ENCODE assay signal across 8 cellular contexts in genomic region chr12:1660304-1661187, GRCh38. TPM values are rescaled to one million over a fixed set of nuclear protein-coding genes. Genes with fewer than 3 reads are reported as not detected.
A peak's percentile ranks its signal among the peaks of the same experiment; 100 is the strongest.
DNase-seq lines count a peak whose midpoint lies in the region; ATAC-seq, FAIRE-seq and TF ChIP-seq lines count a peak whose summit lies in the region.

No MANE protein-coding gene starts in this region.

- peak overlapping the region; percentile 56; the same call in 1 of the 2 replicates for H2BK12ac ChIP-seq in H1 (ENCODE audit: low read depth, low read length)

- H4K8ac ChIP-seq in H1 (ENCODE audit: extremely low read depth, insufficient read depth, low read length) = no peak overlapping the region

- H3K27ac ChIP-seq in H1 (ENCODE audit: low read depth, low read length) (no peak overlapping the region), transverse colon (peak overlapping the region; percentile 82 to 92 (median 84))

- TF ChIP-seq RAD21 in H1 (IDR thresholded peaks at IDR 0.05 in 1 of 2, conservative IDR thresholded peaks at IDR 0.05 in 1 of 2; ENCODE audit: low read depth in 2 of 2, low read length in 2 of 2) = no peak

- no peaks in the 10 kb centered on the region for H3K9me3 Mint-ChIP-seq in natural killer cell treated with Interleukin-12 subunit alpha and Interleukin-12 subunit beta and Interleukin-15 and Interleukin-18, amount 100 ng/mL, for 72 hours

- H3K9ac ChIP-seq in H1 (replicated peaks in 1 of 4; ENCODE audit: extremely low read depth in 1 of 4, low read depth in 3 of 4, low read length in 3 of 4) = no peak overlapping the region

- H3K4me2 ChIP-seq in H1 (ENCODE audit: insufficient read depth in 1 of 2, low read depth in 2 of 2, low read length in 2 of 2) = peak overlapping the region; percentile 39 to 53

- in situ Hi-C loops in transverse colon (cut with MboI; ENCODE audit: low pct_ligation_motif_present in 1 of 4, low pct_unique_long_range_greater_than_20kb in 1 of 4, low sequenced_read_pairs in 3 of 4) = loop anchor here in 1 of 4 donors (10.0 kb wide), 1 partner anchor 274 kb away; no protein-coding TSS in a partner anchor

- H3K27me3 Mint-ChIP-seq in natural killer cell treated with Interleukin-12 subunit alpha and Interleukin-12 subunit beta and Interleukin-15 and Interleukin-18, amount 100 ng/mL, for 72 hours = no peaks in the 10 kb centered on the region

- H4K20me1 ChIP-seq in H1 (replicated peaks in 1 of 2; ENCODE audit: control insufficient read depth in 1 of 2, insufficient read depth in 2 of 2, low read length in 2 of 2) = no peaks in the 10 kb centered on the region

- TF ChIP-seq CTCF in H1 (IDR thresholded peaks at IDR 0.05; ENCODE audit: control extremely low read depth in 1 of 3, insufficient read depth in 1 of 3, low read depth in 1 of 3, low read length in 3 of 3) = no peak
- TF ChIP-seq CTCF in transverse colon (IDR thresholded peaks at IDR 0.05) = no peak

- H3K36me3 ChIP-seq in H1 (ENCODE audit: control insufficient read depth in 2 of 4, insufficient read depth in 4 of 4, low read length in 3 of 4) (no peaks in the 10 kb centered on the region), transverse colon (no peaks in the 10 kb centered on the region)

- H3K14ac ChIP-seq in H1 (ENCODE audit: insufficient read length) = no peak overlapping the region

- intact Hi-C loops in transverse colon (cut with DNase I; ENCODE audit: low total_unique reads) = no loop called here

- no peaks in the 10 kb centered on the region for H3K79me2 ChIP-seq in H1 (ENCODE audit: control insufficient read depth in 1 of 2, insufficient read depth in 2 of 2, low read length in 2 of 2)

- CTCF ChIA-PET in H1 (lab: Charles Lee; ENCODE audit: partially characterized antibody) = interaction anchor here (0.9 to 18.8 kb wide), 9 partner anchors 9 to 297 kb away, joined by 3 to 265 read pairs (median 9); no protein-coding TSS in a partner anchor

- no peaks in the 10 kb centered on the region; a peak in 1 of 4 replicates for H3K9me3 ChIP-seq in H1 (ENCODE audit: insufficient read depth in 2 of 2, low read depth in 1 of 2, low read length in 1 of 2)
- H3K9me3 ChIP-seq in transverse colon = no peaks in the 10 kb centered on the region

- no peak overlapping the region for H3K56ac ChIP-seq in H1 (replicated peaks; ENCODE audit: insufficient read length, low read depth, low read length)

- TF ChIP-seq EP300 in H1 (IDR thresholded peaks at IDR 0.05; ENCODE audit: borderline replicate concordance in 1 of 2, low read depth in 2 of 2, low read length in 2 of 2) (no peak), transverse colon (IDR thresholded peaks at IDR 0.05; ENCODE audit: low read depth) (no peak)

- peak; percentile 28 for DNase-seq in COLO668 (lab: John Stamatoyannopoulos, UW; ENCODE audit: unreplicated experiment)
- DNase-seq in activated CD4-positive, alpha-beta T cell treated with anti-CD3 and anti-CD28 coated beads for 4 hours = peak; percentile 66 to 73
- DNase-seq in H1 (ENCODE audit: low read depth in 1 of 2, low spot score in 2 of 2) = no peak
- DNase-seq in natural killer cell treated with Interleukin-12 subunit alpha and Interleukin-12 subunit beta and Interleukin-15 and Interleukin-18, amount 100 ng/mL, for 72 hours (ENCODE audit: low spot score) = no peak
- peak; percentile 88 for DNase-seq in transverse colon
- DNase-seq in NCI-H82 (lab: John Stamatoyannopoulos, UW) = no peak
- DNase-seq in frontal cortex (ENCODE audit: low spot score in 2 of 2) = no peak

- no peak overlapping the region for H2AK5ac ChIP-seq in H1 (ENCODE audit: low read depth, low read length)

- no peak overlapping the region for H2BK120ac ChIP-seq in H1 (replicated peaks; ENCODE audit: low read depth, low read length)

- peaks cover 16 to 19% of the 10 kb centered on the region in 2 donors for H3K4me1 Mint-ChIP-seq in natural killer cell treated with Interleukin-12 subunit alpha and Interleukin-12 subunit beta and Interleukin-15 and Interleukin-18, amount 100 ng/mL, for 72 hours (ENCODE audit: low read depth in 2 of 2)

- TF ChIP-seq POLR2A in H1 (IDR thresholded peaks at IDR 0.05; ENCODE audit: control extremely low read depth in 1 of 2, low read depth in 2 of 2, low read length in 2 of 2) = no peak
- peak; percentile 11 for TF ChIP-seq POLR2A in transverse colon (IDR thresholded peaks at IDR 0.05)

- no peak overlapping the region for H2BK15ac ChIP-seq in H1 (ENCODE audit: low read length)

- no peaks in the 10 kb centered on the region for H3K4me1 ChIP-seq in H1 (replicated peaks in 1 of 4; ENCODE audit: control insufficient read depth in 3 of 4, insufficient read depth in 4 of 4, low read length in 3 of 4)
- H3K4me1 ChIP-seq in transverse colon = peaks cover 5 to 38% (median 13%) of the 10 kb centered on the region in 4 donors

- no peak overlapping the region for H3K23ac ChIP-seq in H1 (ENCODE audit: insufficient read length)

- no peak overlapping the region for H2AFZ ChIP-seq in H1 (ENCODE audit: low read length)

- POLR2A ChIA-PET in H1 (lab: Charles Lee; ENCODE audit: partially characterized antibody) = interaction anchor here (1.0 kb wide), 2 partner anchors 27 to 31 kb away, joined by 4 read pairs; partner anchors contain the start of gene ADIPOR2

- H3K4me3 Mint-ChIP-seq in natural killer cell treated with Interleukin-12 subunit alpha and Interleukin-12 subunit beta and Interleukin-15 and Interleukin-18, amount 100 ng/mL, for 72 hours = no peak overlapping the region

- H3K18ac ChIP-seq in H1 (ENCODE audit: extremely low read depth, low read length) = no peak overlapping the region

- FAIRE-seq in H1 (lab: Jason Lieb, UNC) = no peak
- no peak for FAIRE-seq in frontal cortex (lab: Jason Lieb, UNC)

- no peak overlapping the region for H4K91ac ChIP-seq in H1 (replicated peaks; ENCODE audit: insufficient read length, low read length)

- no peaks in the 10 kb centered on the region for H3K79me1 ChIP-seq in H1 (ENCODE audit: low read depth, low read length)

- no peak overlapping the region for H4K5ac ChIP-seq in H1 (ENCODE audit: insufficient read length, low read depth, low read length)

- H3K23me2 ChIP-seq in H1 (ENCODE audit: low read depth, low read length) = peaks cover 8% of the 10 kb centered on the region; the same call in 1 of the 2 replicates

- H3K4ac ChIP-seq in H1 (replicated peaks; ENCODE audit: insufficient read length, low read depth, low read length) = no peak overlapping the region

- H3K27ac Mint-ChIP-seq in natural killer cell treated with Interleukin-12 subunit alpha and Interleukin-12 subunit beta and Interleukin-15 and Interleukin-18, amount 100 ng/mL, for 72 hours = peak overlapping the region; percentile 19 to 48

- H2BK5ac ChIP-seq in H1 (ENCODE audit: low read depth, low read length) = no peak overlapping the region

- H3K4me3 ChIP-seq in H1 (ENCODE audit: extremely low read depth in 1 of 4, insufficient read depth in 2 of 4, low read depth in 3 of 4, low read length in 4 of 4) (peak overlapping the region in 2 of 4 experiments; percentile 23 to 51; a peak in 4 of 8 replicates), transverse colon (no peak overlapping the region)

- H2BK20ac ChIP-seq in H1 (ENCODE audit: low read length) = no peak overlapping the region

- no peaks in the 10 kb centered on the region for H3K36me3 Mint-ChIP-seq in natural killer cell treated with Interleukin-12 subunit alpha and Interleukin-12 subunit beta and Interleukin-15 and Interleukin-18, amount 100 ng/mL, for 72 hours

- no peak for ATAC-seq in natural killer cell treated with Interleukin-12 subunit alpha and Interleukin-12 subunit beta and Interleukin-15 and Interleukin-18, amount 100 ng/mL, for 72 hours
- ATAC-seq in GM21528 (IDR thresholded peaks at IDR 0.05; ENCODE audit: low FRiP score, unreplicated experiment) = no peak

- WGBS in H1 (ENCODE audit: extremely low coverage in 1 of 2, insufficient coverage in 1 of 2, insufficient read length in 1 of 2, insufficient replicate concordance in 2 of 2, low coverage in 1 of 2, low lambda C conversion rate in 2 of 2, missing lambda C conversion rate in 1 of 2), 2 experiments = 58% methylated on average over 12 of the region's 20 CpGs; no CpG with 5 or more reads in 1 of the 2 experiments
- 0 to 55% methylated on average over 1 to 18 of the region's 20 CpGs for WGBS in transverse colon (ENCODE audit: low coverage in 1 of 2), 2 donors

- H3K27me3 ChIP-seq in H1 (replicated peaks in 1 of 4; ENCODE audit: control insufficient read depth in 3 of 4, extremely low read depth in 1 of 4, insufficient read depth in 3 of 4, low read length in 3 of 4) (peaks cover 6 to 27% (median 20%) of the 10 kb centered on the region in 4 experiments), transverse colon (no peaks in the 10 kb centered on the region)

RNA-seq across cellular contexts. Expression of gene ADIPOR2, which starts 30.3 kb away (rescaled TPM):
- 46.4 and 50.8 TPM in 2 replicates for total RNA-seq in H1 (2021; fragmentation: NEBNext Ultra II Directional; extraction: Animal tissue kit (Norgen Biotek cat#: 25700))
- polyA plus RNA-seq in H1 (2011; rRNA removed) = 13.9 and 17.5 TPM in 2 replicates
- polyA plus RNA-seq in H1 (2011; cell fraction: cytosol; rRNA removed) = 15.7 TPM
- polyA plus RNA-seq in H1 (2011; cell fraction: nucleus; rRNA removed) = 10.5 TPM
- polyA plus RNA-seq in H1 (2012, experiment 1 of 2) = 25.0 to 33.0 TPM (median 29.1 TPM) in 4 replicates
- 5.8 TPM for polyA plus RNA-seq in H1 (2012, experiment 2 of 2)
- polyA plus RNA-seq in H1 (2013, experiment 1 of 2) = 22.5 TPM
- 28.5 TPM for polyA plus RNA-seq in H1 (2013, experiment 2 of 2)
- 28.8 and 29.0 TPM in 2 replicates for polyA minus RNA-seq in H1 (2011; rRNA and poly(A)+ RNA removed)
- polyA minus RNA-seq in H1 (2011; cell fraction: cytosol; rRNA and poly(A)+ RNA removed) = 12.8 TPM
- 20.7 TPM for polyA minus RNA-seq in H1 (2011; cell fraction: nucleus; rRNA and poly(A)+ RNA removed)
- total RNA-seq in natural killer cell treated with Interleukin-12 subunit alpha and Interleukin-12 subunit beta and Interleukin-15 and Interleukin-18, amount 100 ng/mL, for 72 hours = 10 to 100 TPM; 72.5 to 74.5 TPM
- 10 to 100 TPM; 27.9 to 74.2 (median 52.1) TPM for total RNA-seq in transverse colon
- 23.2 TPM for total RNA-seq in frontal cortex

RNA-seq across cellular contexts. Expression of gene WNT5B, which starts 31.5 kb away (rescaled TPM):
- total RNA-seq in H1 (2021; fragmentation: NEBNext Ultra II Directional; extraction: Animal tissue kit (Norgen Biotek cat#: 25700)) = 0.91 and 1.2 TPM in 2 replicates
- polyA plus RNA-seq in H1 (2011; rRNA removed) = 1.2 TPM in 2 replicates
- polyA plus RNA-seq in H1 (2011; cell fraction: cytosol; rRNA removed) = 0.90 TPM
- 1.1 TPM for polyA plus RNA-seq in H1 (2011; cell fraction: nucleus; rRNA removed)
- polyA plus RNA-seq in H1 (2012, experiment 1 of 2) = 0.36 to 1.3 TPM (median 1.0 TPM) in 4 replicates
- polyA plus RNA-seq in H1 (2012, experiment 2 of 2) = 1.4 TPM
- polyA plus RNA-seq in H1 (2013, experiment 1 of 2) = 1.5 TPM
- 1.3 TPM for polyA plus RNA-seq in H1 (2013, experiment 2 of 2)
- polyA minus RNA-seq in H1 (2011; rRNA and poly(A)+ RNA removed) = 0.32 and 0.46 TPM in 2 replicates
- not detected for polyA minus RNA-seq in H1 (2011; cell fraction: cytosol; rRNA and poly(A)+ RNA removed)
- 1.5 TPM for polyA minus RNA-seq in H1 (2011; cell fraction: nucleus; rRNA and poly(A)+ RNA removed)
- under 1 TPM in 1 of 2 donors, not detected in 1; 0.47 TPM for total RNA-seq in natural killer cell treated with Interleukin-12 subunit alpha and Interleukin-12 subunit beta and Interleukin-15 and Interleukin-18, amount 100 ng/mL, for 72 hours
- 1 to 10 TPM in 2 of 4 donors, under 1 TPM in 1, not detected in 1; 0.80 to 3.5 (median 3.5) TPM for total RNA-seq in transverse colon
- 22.0 TPM for total RNA-seq in frontal cortex

Comparison
In these comparisons a context has a peak if more than half of its experiments do, and no peak if none do; other contexts are left out.
1. DNase-seq: peak in COLO668 (single experiment), activated CD4-positive, alpha-beta T cell treated with anti-CD3 and anti-CD28 coated beads for 4 hours (2 of 2) and transverse colon (single experiment); none in H1 (0 of 2), natural killer cell treated with Interleukin-12 subunit alpha and Interleukin-12 subunit beta and Interleukin-15 and Interleukin-18, amount 100 ng/mL, for 72 hours (single experiment), NCI-H82 (single experiment) and frontal cortex (0 of 2).